Comparison of ENCODE assay signal across 15 cellular contexts in the genomic region with DNA sequence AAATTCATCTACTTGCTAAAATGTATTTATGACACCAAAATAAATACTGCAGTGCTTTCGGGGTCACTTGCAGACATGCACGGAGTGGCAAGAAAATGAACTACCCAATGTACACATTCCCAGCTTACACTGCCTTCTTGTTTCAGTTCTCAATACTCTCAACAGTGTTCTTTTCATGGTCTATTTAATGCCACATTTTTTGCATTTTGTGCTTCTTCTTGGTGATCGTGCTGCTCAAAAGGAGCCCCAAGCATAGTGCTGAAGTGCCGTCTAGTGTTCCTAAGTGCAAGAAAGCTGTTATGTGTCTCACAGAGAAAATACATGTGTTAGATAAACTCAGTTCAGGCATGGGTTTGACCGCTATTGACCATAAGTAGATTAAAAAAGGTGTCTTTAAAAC.
DNase-seq lines count a peak whose midpoint lies in the region; ATAC-seq and TF ChIP-seq lines count a peak whose summit lies in the region.
"Had no signal": no experiment of that assay in that cellular context is flagged by ENCODE, and none has a peak within 500 bp of the region (broad histone marks: within the 10 kb centered on the region; RNA-seq: fewer than 3 reads in every experiment).

No MANE protein-coding gene starts in this region.

- no peaks in the 10 kb centered on the region for H3K36me3 Mint-ChIP-seq in WTC11

- CTCF ChIA-PET in WTC11 (lab: Charles Lee): interaction anchor here (1.0 to 1.2 kb wide), 2 partner anchors 128 to 415 kb away, joined by 3 to 5 read pairs; partner anchors contain the start of gene PRKD1

- no peak for TF ChIP-seq POLR2A in Peyer's patch (IDR thresholded peaks at IDR 0.05)

- H3K27ac Mint-ChIP-seq in WTC11: peak overlapping the region; percentile 19; the same call in 1 of the 2 replicates

- TF ChIP-seq CTCF in WTC11 (IDR thresholded peaks at IDR 0.05) (no peak), Peyer's patch (IDR thresholded peaks at IDR 0.05) (no peak)

- POLR2A ChIA-PET in WTC11 (lab: Charles Lee): interaction anchor here (0.8 kb wide), 1 partner anchor 29 kb away, joined by 3 read pairs; no protein-coding TSS in a partner anchor

- H3K4me1 ChIP-seq in Peyer's patch: no peaks in the 10 kb centered on the region
- H3K4me1 ChIP-seq: A549 had no signal

- no peak overlapping the region for H3K27ac ChIP-seq in Peyer's patch
- H3K27ac ChIP-seq: A549, skin epidermis had no signal

- H3K4me3 Mint-ChIP-seq in WTC11: no peak overlapping the region

- peaks cover 42% of the 10 kb centered on the region for H3K4me1 Mint-ChIP-seq in WTC11

- no peaks in the 10 kb centered on the region for H3K9me3 ChIP-seq in Peyer's patch
- H3K9me3 ChIP-seq: A549, HAP-1 had no signal

- DNase-seq in Ammon's horn (ENCODE audit: low spot score) (peak; percentile 55), WTC11 (ENCODE audit: low spot score) (no peak), kidney tubule cell (ENCODE audit: low spot score) (no peak), Peyer's patch (no peak), HT-29 (ENCODE audit: low spot score) (no peak), AG08396 (ENCODE audit: low spot score) (no peak)
- DNase-seq: DND-41, NCI-H1694 treated with DMSO at 0.1 percent for 48 hours, trophoblast cell had no signal

- H3K27me3 Mint-ChIP-seq in WTC11 (ENCODE audit: low read depth): no peaks in the 10 kb centered on the region

- ATAC-seq in GM21367 (IDR thresholded peaks at IDR 0.05; ENCODE audit: unreplicated experiment): peak; percentile 86
- peak; percentile 64 for ATAC-seq in HG03108 (IDR thresholded peaks at IDR 0.05; ENCODE audit: unreplicated experiment)
- no peak for ATAC-seq in WTC11
- ATAC-seq: A549, HepG2 had no signal

- H3K9me3 Mint-ChIP-seq in WTC11: no peaks in the 10 kb centered on the region

- H3K4me3 ChIP-seq in Peyer's patch: no peak overlapping the region
- H3K4me3 ChIP-seq: A549, HAP-1, skin epidermis had no signal

- H3K36me3 ChIP-seq in Peyer's patch: no peaks in the 10 kb centered on the region
- H3K36me3 ChIP-seq: HAP-1 had no signal

- H3K27me3 ChIP-seq in Peyer's patch: no peaks in the 10 kb centered on the region

TF ChIP-seq in WTC11, 78 proteins besides CTCF, POLR2A, EP300 and RAD21 (continues in another document):
- TF ChIP-seq, protein P1, sequence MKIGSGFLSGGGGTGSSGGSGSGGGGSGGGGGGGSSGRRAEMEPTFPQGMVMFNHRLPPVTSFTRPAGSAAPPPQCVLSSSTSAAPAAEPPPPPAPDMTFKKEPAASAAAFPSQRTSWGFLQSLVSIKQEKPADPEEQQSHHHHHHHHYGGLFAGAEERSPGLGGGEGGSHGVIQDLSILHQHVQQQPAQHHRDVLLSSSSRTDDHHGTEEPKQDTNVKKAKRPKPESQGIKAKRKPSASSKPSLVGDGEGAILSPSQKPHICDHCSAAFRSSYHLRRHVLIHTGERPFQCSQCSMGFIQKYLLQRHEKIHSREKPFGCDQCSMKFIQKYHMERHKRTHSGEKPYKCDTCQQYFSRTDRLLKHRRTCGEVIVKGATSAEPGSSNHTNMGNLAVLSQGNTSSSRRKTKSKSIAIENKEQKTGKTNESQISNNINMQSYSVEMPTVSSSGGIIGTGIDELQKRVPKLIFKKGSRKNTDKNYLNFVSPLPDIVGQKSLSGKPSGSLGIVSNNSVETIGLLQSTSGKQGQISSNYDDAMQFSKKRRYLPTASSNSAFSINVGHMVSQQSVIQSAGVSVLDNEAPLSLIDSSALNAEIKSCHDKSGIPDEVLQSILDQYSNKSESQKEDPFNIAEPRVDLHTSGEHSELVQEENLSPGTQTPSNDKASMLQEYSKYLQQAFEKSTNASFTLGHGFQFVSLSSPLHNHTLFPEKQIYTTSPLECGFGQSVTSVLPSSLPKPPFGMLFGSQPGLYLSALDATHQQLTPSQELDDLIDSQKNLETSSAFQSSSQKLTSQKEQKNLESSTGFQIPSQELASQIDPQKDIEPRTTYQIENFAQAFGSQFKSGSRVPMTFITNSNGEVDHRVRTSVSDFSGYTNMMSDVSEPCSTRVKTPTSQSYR (CRISPR knock-in tag; IDR thresholded peaks at IDR 0.05): no peak
- no peak for TF ChIP-seq ZNF416 (CRISPR knock-in tag; IDR thresholded peaks at IDR 0.05)
- TF ChIP-seq, protein P2, sequence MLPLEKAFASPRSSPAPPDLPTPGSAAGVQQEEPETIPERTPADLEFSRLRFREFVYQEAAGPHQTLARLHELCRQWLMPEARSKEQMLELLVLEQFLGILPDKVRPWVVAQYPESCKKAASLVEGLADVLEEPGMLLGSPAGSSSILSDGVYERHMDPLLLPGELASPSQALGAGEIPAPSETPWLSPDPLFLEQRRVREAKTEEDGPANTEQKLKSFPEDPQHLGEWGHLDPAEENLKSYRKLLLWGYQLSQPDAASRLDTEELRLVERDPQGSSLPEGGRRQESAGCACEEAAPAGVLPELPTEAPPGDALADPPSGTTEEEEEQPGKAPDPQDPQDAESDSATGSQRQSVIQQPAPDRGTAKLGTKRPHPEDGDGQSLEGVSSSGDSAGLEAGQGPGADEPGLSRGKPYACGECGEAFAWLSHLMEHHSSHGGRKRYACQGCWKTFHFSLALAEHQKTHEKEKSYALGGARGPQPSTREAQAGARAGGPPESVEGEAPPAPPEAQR (CRISPR knock-in tag; IDR thresholded peaks at IDR 0.05): no peak
- TF ChIP-seq, protein P3, sequence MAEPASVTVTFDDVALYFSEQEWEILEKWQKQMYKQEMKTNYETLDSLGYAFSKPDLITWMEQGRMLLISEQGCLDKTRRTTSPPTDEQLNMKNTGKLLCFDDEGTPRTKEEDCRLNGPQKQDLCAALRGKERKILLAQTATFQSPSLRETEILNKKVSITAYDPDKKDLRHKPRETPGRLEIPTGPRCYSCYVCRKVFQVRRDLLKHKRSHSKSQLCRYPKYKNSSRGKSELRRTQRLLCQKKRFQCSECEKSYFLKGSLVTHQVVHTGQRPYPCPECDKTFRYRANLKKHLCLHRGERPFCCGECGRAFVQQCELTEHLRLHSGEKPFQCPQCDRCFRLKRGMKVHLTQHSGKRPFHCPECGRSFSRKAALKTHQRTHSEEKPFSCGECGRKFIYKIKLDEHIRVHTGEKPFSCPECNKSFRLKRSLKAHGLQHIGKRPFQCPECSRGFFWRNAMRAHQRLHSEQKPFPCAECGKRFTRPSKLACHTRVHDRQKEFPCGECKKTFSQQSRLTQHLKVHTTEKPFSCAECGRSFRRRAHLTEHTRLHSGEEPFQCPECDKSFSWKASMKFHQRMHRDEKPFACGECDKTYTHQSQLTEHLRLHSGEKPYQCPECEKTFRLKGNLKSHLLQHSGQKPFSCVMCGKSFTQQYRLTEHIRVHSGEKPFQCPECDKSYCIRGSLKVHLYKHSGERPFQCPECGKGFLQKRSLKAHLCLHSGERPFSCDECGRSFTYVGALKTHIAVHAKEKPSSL (CRISPR knock-in tag; conservative IDR thresholded peaks at IDR 0.05): no peak
- no peak for TF ChIP-seq NR2C2 (CRISPR knock-in tag; IDR thresholded peaks at IDR 0.05)
- TF ChIP-seq ZNF317 (CRISPR knock-in tag; IDR thresholded peaks at IDR 0.05; ENCODE audit: borderline replicate concordance, low read depth): no peak
- no peak for TF ChIP-seq HMGXB4 (CRISPR knock-in tag; IDR thresholded peaks at IDR 0.05)
- no peak for TF ChIP-seq SMAD3 (CRISPR knock-in tag; IDR thresholded peaks at IDR 0.05; ENCODE audit: borderline replicate concordance)
- no peak for TF ChIP-seq CBFB (CRISPR knock-in tag; IDR thresholded peaks at IDR 0.05; ENCODE audit: low read depth)
- TF ChIP-seq OVOL2 (CRISPR knock-in tag; IDR thresholded peaks at IDR 0.05; ENCODE audit: borderline replicate concordance): no peak
- no peak for TF ChIP-seq MXD4 (CRISPR knock-in tag; IDR thresholded peaks at IDR 0.05; ENCODE audit: borderline replicate concordance)
- no peak for TF ChIP-seq TCF7 (CRISPR knock-in tag; IDR thresholded peaks at IDR 0.05; ENCODE audit: low read depth)
- TF ChIP-seq ZNF232 (CRISPR knock-in tag; IDR thresholded peaks at IDR 0.05): no peak
- TF ChIP-seq TEAD1 (CRISPR knock-in tag; IDR thresholded peaks at IDR 0.05): no peak
